20 cellular contexts compared by ENCODE assay signal in genomic region chr6:141550471-141550870, GRCh38.
"Had no signal": no experiment of that assay in that cellular context is flagged by ENCODE, and none has a peak within 500 bp of the region (broad histone marks: within the 10 kb centered on the region; RNA-seq: fewer than 3 reads in every experiment).

No MANE protein-coding gene starts in this region.

- H3K36me3 ChIP-seq: esophagus squamous epithelium, gastroesophageal sphincter, neutrophil, stomach, thoracic aorta, transverse colon had no signal

- ATAC-seq: gastroesophageal sphincter; mucosa of descending colon; naive thymus-derived CD8-positive, alpha-beta T cell; psoas muscle; sciatic nerve had no signal

- DNase-seq: caudate nucleus; effector memory CD4-positive, alpha-beta T cell; esophagus squamous epithelium; glutamatergic neuron; kidney glomerular epithelial cell; mammary epithelial cell; mucosa of descending colon; naive thymus-derived CD8-positive, alpha-beta T cell; psoas muscle; retina; stimulated activated CD4-positive, alpha-beta T cell treated with anti-CD3 and anti-CD28 coated beads, Interleukin-12 subunit alpha, Interleukin-12 subunit beta, amount 100 ng/mL, for 4 hours; stimulated activated naive CD4-positive, alpha-beta T cell; stomach; substantia nigra; transverse colon had no signal

- H3K4me3 ChIP-seq: esophagus squamous epithelium, gastroesophageal sphincter, mucosa of descending colon, psoas muscle, skin epidermis, stomach, thoracic aorta, transverse colon had no signal

- H3K4me1 ChIP-seq: gastroesophageal sphincter, psoas muscle, stomach, transverse colon had no signal

- H3K9me3 ChIP-seq: esophagus squamous epithelium, mucosa of descending colon, neutrophil, psoas muscle had no signal

- H3K27ac ChIP-seq: esophagus squamous epithelium, gastroesophageal sphincter, neutrophil, psoas muscle, skin epidermis, stomach, thoracic aorta, transverse colon had no signal
